Comparison of ENCODE assay signal across 1 cellular context in genomic region chr11:68343761-68344256, GRCh38.
A peak's percentile ranks its signal among the peaks of the same experiment; 100 is the strongest.
TF ChIP-seq lines count a peak whose summit lies in the region.

No MANE protein-coding gene starts in this region.

TF ChIP-seq in HepG2, 621 proteins besides CTCF, POLR2A, EP300 and RAD21 (continued from another document and continues in another):
- no peak for TF ChIP-seq ETS1 (CRISPR knock-in tag; IDR thresholded peaks at IDR 0.05)
- TF ChIP-seq MAX (IDR thresholded peaks at IDR 0.05), result no peak
- no peak for TF ChIP-seq BCL3 (CRISPR knock-in tag; IDR thresholded peaks at IDR 0.05)
- TF ChIP-seq ZKSCAN5 (CRISPR knock-in tag; IDR thresholded peaks at IDR 0.05), result no peak
- no peak for TF ChIP-seq CBFB (CRISPR knock-in tag; IDR thresholded peaks at IDR 0.05)
- TF ChIP-seq ZBTB14 (CRISPR knock-in tag; IDR thresholded peaks at IDR 0.05), result no peak
- no peak for TF ChIP-seq AKNA (CRISPR knock-in tag; IDR thresholded peaks at IDR 0.05; ENCODE audit: borderline replicate concordance)
- TF ChIP-seq PAF1 (CRISPR knock-in tag; IDR thresholded peaks at IDR 0.05), result no peak
- TF ChIP-seq RFXANK (CRISPR knock-in tag; IDR thresholded peaks at IDR 0.05), result no peak
- no peak for TF ChIP-seq ZNF557 (CRISPR knock-in tag; IDR thresholded peaks at IDR 0.05)
- TF ChIP-seq KLF9 (CRISPR knock-in tag; IDR thresholded peaks at IDR 0.05; ENCODE audit: low read depth), result no peak
- no peak for TF ChIP-seq ZNF556 (CRISPR knock-in tag; IDR thresholded peaks at IDR 0.05; ENCODE audit: borderline replicate concordance)
- TF ChIP-seq ZNF761 (CRISPR knock-in tag; conservative IDR thresholded peaks at IDR 0.05), result no peak
- no peak for TF ChIP-seq ZNF3 (CRISPR knock-in tag; IDR thresholded peaks at IDR 0.05)
- TF ChIP-seq ZNF33B (CRISPR knock-in tag; IDR thresholded peaks at IDR 0.05), result no peak
- no peak for TF ChIP-seq DBP (CRISPR knock-in tag; IDR thresholded peaks at IDR 0.05; ENCODE audit: not compliant biosample characterization)
- TF ChIP-seq JDP2 (CRISPR knock-in tag; IDR thresholded peaks at IDR 0.05; ENCODE audit: borderline replicate concordance), result no peak
- TF ChIP-seq ZNF407 (CRISPR knock-in tag; IDR thresholded peaks at IDR 0.05; ENCODE audit: not compliant biosample characterization), result no peak
- no peak for TF ChIP-seq ZBTB39 (CRISPR knock-in tag; IDR thresholded peaks at IDR 0.05)
- no peak for TF ChIP-seq ATRX (CRISPR knock-in tag; IDR thresholded peaks at IDR 0.05; ENCODE audit: borderline replicate concordance)
- TF ChIP-seq SP140L (CRISPR knock-in tag; IDR thresholded peaks at IDR 0.05; ENCODE audit: borderline replicate concordance), result no peak
- 0 out of 2 replicates have a peak, but pooled peaks have one; percentile 16 for TF ChIP-seq RXRA (CRISPR knock-in tag; IDR thresholded peaks at IDR 0.05)
- TF ChIP-seq ZNF280B (CRISPR knock-in tag; IDR thresholded peaks at IDR 0.05; ENCODE audit: borderline replicate concordance), result 0 out of 2 replicates have a peak, but pooled peaks have one; percentile 48
- TF ChIP-seq HOXA9 (CRISPR knock-in tag; IDR thresholded peaks at IDR 0.05; ENCODE audit: borderline replicate concordance), result no peak
- TF ChIP-seq KAT7 (CRISPR knock-in tag; IDR thresholded peaks at IDR 0.05; ENCODE audit: borderline replicate concordance), result no peak
- TF ChIP-seq ZNF362 (CRISPR knock-in tag; IDR thresholded peaks at IDR 0.05; ENCODE audit: borderline replicate concordance), result no peak
- TF ChIP-seq ATF4 (CRISPR knock-in tag; IDR thresholded peaks at IDR 0.05), result no peak
- TF ChIP-seq FIP1L1 (IDR thresholded peaks at IDR 0.05; ENCODE audit: borderline replicate concordance, insufficient read depth, low read depth, low read length), result no peak
- no peak for TF ChIP-seq ZNF484 (CRISPR knock-in tag; IDR thresholded peaks at IDR 0.05; ENCODE audit: borderline replicate concordance, low read depth)
- no peak for TF ChIP-seq ZMAT3 (CRISPR knock-in tag; conservative IDR thresholded peaks at IDR 0.05)
- TF ChIP-seq KLF12 (CRISPR knock-in tag; IDR thresholded peaks at IDR 0.05; ENCODE audit: borderline replicate concordance), result no peak
- no peak for TF ChIP-seq ZNF543 (CRISPR knock-in tag; IDR thresholded peaks at IDR 0.05)
